ENCODE assay signal across 10 cellular contexts in genomic region chr10:119166564-119166963, GRCh38. TPM values are rescaled to one million over a fixed set of nuclear protein-coding genes. Genes with fewer than 3 reads are reported as not detected.
A peak's percentile ranks its signal among the peaks of the same experiment; 100 is the strongest.
DNase-seq lines count a peak whose midpoint lies in the region; TF ChIP-seq lines count a peak whose summit lies in the region.
"Had no signal": no experiment of that assay in that cellular context is flagged by ENCODE, and none has a peak within 500 bp of the region (broad histone marks: within the 10 kb centered on the region; RNA-seq: fewer than 3 reads in every experiment).

No MANE protein-coding gene starts in this region.

- no peak for TF ChIP-seq POLR2A in breast epithelium (IDR thresholded peaks at IDR 0.05)

- H3K9me3 Mint-ChIP-seq in Calu3 (ENCODE audit: low read depth, unreplicated experiment) = no peaks in the 10 kb centered on the region

- H3K27me3 Mint-ChIP-seq in Calu3 (ENCODE audit: unreplicated experiment) = no peaks in the 10 kb centered on the region

- H3K9me3 ChIP-seq in KOPT-K1 (ENCODE audit: insufficient read depth, low read length, poor library complexity, severe bottlenecking) (no peaks in the 10 kb centered on the region), breast epithelium (no peaks in the 10 kb centered on the region), neutrophil (no peaks in the 10 kb centered on the region)

- H3K4me1 Mint-ChIP-seq in Calu3 (ENCODE audit: low read depth, unreplicated experiment) = peaks cover 8% of the 10 kb centered on the region

- H3K4me3 ChIP-seq in breast epithelium = peak overlapping the region in 2 of 3 donors; percentile 83 to 84
- peak overlapping the region; percentile 85 to 93 for H3K4me3 ChIP-seq in neutrophil (ENCODE audit: low read depth in 1 of 2, low read length in 1 of 2)

- H3K36me3 ChIP-seq in KOPT-K1 (ENCODE audit: insufficient read depth, low read length) (peaks cover 77% of the 10 kb centered on the region), breast epithelium (peaks cover 4% of the 10 kb centered on the region), neutrophil (peaks cover 42% of the 10 kb centered on the region)

- H3K27me3 ChIP-seq in breast epithelium (no peaks in the 10 kb centered on the region), neutrophil (no peaks in the 10 kb centered on the region)

- H3K4me3 Mint-ChIP-seq in Calu3 (ENCODE audit: low read depth, unreplicated experiment) = peak overlapping the region; percentile 75

- no peak for DNase-seq in Calu3
- DNase-seq in breast epithelium (ENCODE audit: low spot score in 2 of 2) = no peak
- DNase-seq in iPS-NIHi7 (ENCODE audit: extremely low spot score) = no peak
- no peak for DNase-seq in NCI-H524 treated with DMSO at 0.1 percent for 48 hours (lab: John Stamatoyannopoulos, UW)
- no peak for DNase-seq in effector CD4-positive, alpha-beta T cell
- no peak for DNase-seq in HT-29 (ENCODE audit: low spot score)
- DNase-seq: activated CD4-positive, alpha-beta T cell treated with anti-CD3 and anti-CD28 coated beads, Interleukin-2, amount 50 U/mL, for 48 hours; NCI-H1930 had no signal

- peak overlapping the region; percentile 7 for H3K27ac Mint-ChIP-seq in Calu3 (ENCODE audit: unreplicated experiment)

- H3K27ac ChIP-seq in KOPT-K1 (ENCODE audit: low read depth, low read length, poor library complexity, severe bottlenecking) (peak overlapping the region; percentile 87), breast epithelium (peak overlapping the region; percentile 86 to 93), neutrophil (peak overlapping the region; percentile 83)

- CTCF ChIA-PET in Calu3 (lab: Charles Lee) = interaction anchor here (1.3 kb wide), 1 partner anchor 279 kb away, joined by 3 read pairs; no protein-coding TSS in a partner anchor

- H3K4me1 ChIP-seq in breast epithelium (peaks cover 0 to 4% of the 10 kb centered on the region in 2 donors), neutrophil (ENCODE audit: control insufficient read depth in 1 of 2, insufficient read depth in 1 of 2, low read depth in 1 of 2, low read length in 1 of 2) (peaks cover 19 to 21% of the 10 kb centered on the region in 2 experiments)

- peaks cover 23% of the 10 kb centered on the region for H3K36me3 Mint-ChIP-seq in Calu3 (ENCODE audit: insufficient read depth, unreplicated experiment)

- BruUV-seq in Calu3 (replicated peaks; lab: Mats Ljungman, UMichigan) = no TSS peak

- no peak for TF ChIP-seq CTCF in Calu3 (IDR thresholded peaks at IDR 0.05; ENCODE audit: unreplicated experiment)
- no peak for TF ChIP-seq CTCF in breast epithelium (IDR thresholded peaks at IDR 0.05)
- no peak for TF ChIP-seq CTCF in neutrophil (IDR thresholded peaks at IDR 0.05)

- intact Hi-C loops in Calu3 (cut with micrococcal nuclease; ENCODE audit: unreplicated experiment) (no loop called here), breast epithelium (cut with DNase I; ENCODE audit: low total_unique reads) (no loop called here)

RNA-seq across cellular contexts. Expression of gene SFXN4, which starts 1.1 kb away (rescaled TPM):
- total RNA-seq in Calu3 (2022) (19.9 and 23.4 TPM in 2 replicates), breast epithelium (10 to 100 TPM; 14.6 to 25.2 (median 18.6) TPM)
- total RNA-seq in HT-29 (2014; rRNA removed; shearing (Covaris generic)) = 37.9 and 40.4 TPM in 2 replicates

RNA-seq across cellular contexts. Expression of gene PRDX3, which starts 12.0 kb away (rescaled TPM):
- 110 and 114 TPM in 2 replicates for total RNA-seq in Calu3 (2022)
- 100 to 1,000 TPM; 154 to 165 (median 164) TPM for total RNA-seq in breast epithelium
- 142 and 156 TPM in 2 replicates for total RNA-seq in HT-29 (2014; rRNA removed; shearing (Covaris generic))

RNA-seq across cellular contexts. Expression of gene GRK5, which starts 40.8 kb away (rescaled TPM):
- total RNA-seq in Calu3 (2022) = 2.4 and 4.4 TPM in 2 replicates
- 10 to 100 TPM; 14.9 to 20.6 (median 15.2) TPM for total RNA-seq in breast epithelium
- 4.6 and 7.1 TPM in 2 replicates for total RNA-seq in HT-29 (2014; rRNA removed; shearing (Covaris generic))
